In genomic region chr9:35078066-35078465, GRCh38 we compare ENCODE assay signal across 12 cellular contexts. TPM values are rescaled to one million over a fixed set of nuclear protein-coding genes. Genes with fewer than 3 reads are reported as not detected.
DNase-seq lines count a peak whose midpoint lies in the region; ATAC-seq, FAIRE-seq and TF ChIP-seq lines count a peak whose summit lies in the region.
"Had no signal": no experiment of that assay in that cellular context is flagged by ENCODE, and none has a peak within 500 bp of the region (broad histone marks: within the 10 kb centered on the region; RNA-seq: fewer than 3 reads in every experiment).

No MANE protein-coding gene starts in this region.

- H2AFZ ChIP-seq in IMR-90 (replicated peaks; ENCODE audit: low read length, poor library complexity) (no peak overlapping the region), astrocyte (ENCODE audit: low read depth, low read length) (no peak overlapping the region)

- CTCF ChIA-PET in IMR-90 (lab: Yijun Ruan, JAX), result no interaction called here

- H3K9me3 Mint-ChIP-seq in CD4-positive, CD25-positive, alpha-beta regulatory T cell, result no peaks in the 10 kb centered on the region
- H3K9me3 Mint-ChIP-seq in astrocyte (ENCODE audit: unreplicated experiment), result peaks cover 4% of the 10 kb centered on the region
- H3K9me3 Mint-ChIP-seq in naive thymus-derived CD8-positive, alpha-beta T cell, result no peaks in the 10 kb centered on the region

- H2AK9ac ChIP-seq in IMR-90 (replicated peaks; ENCODE audit: low read depth, low read length, poor library complexity), result peak overlapping the region; percentile 3

- H3K27me3 Mint-ChIP-seq in CD4-positive, CD25-positive, alpha-beta regulatory T cell, result no peaks in the 10 kb centered on the region
- H3K27me3 Mint-ChIP-seq in astrocyte (ENCODE audit: low read depth, unreplicated experiment), result no peaks in the 10 kb centered on the region
- no peaks in the 10 kb centered on the region for H3K27me3 Mint-ChIP-seq in naive thymus-derived CD8-positive, alpha-beta T cell

- no peak overlapping the region for H3K4ac ChIP-seq in IMR-90 (ENCODE audit: low read depth, low read length)

- H2BK15ac ChIP-seq in IMR-90 (ENCODE audit: low read depth, low read length), result no peak overlapping the region

- no peaks in the 10 kb centered on the region for H4K20me1 ChIP-seq in IMR-90 (ENCODE audit: insufficient read depth, low read length)
- peaks cover 8% of the 10 kb centered on the region for H4K20me1 ChIP-seq in astrocyte (ENCODE audit: insufficient read depth, low read length)

- no peak for TF ChIP-seq RAD21 in IMR-90 (IDR thresholded peaks at IDR 0.05; ENCODE audit: low read length)

- POLR2A ChIA-PET in IMR-90 (lab: Charles Lee; ENCODE audit: unreplicated experiment), result interaction anchor here (1.5 kb wide), 1 partner anchor 36 kb away, joined by 4 read pairs; no protein-coding TSS in a partner anchor
- POLR2A ChIA-PET in naive thymus-derived CD8-positive, alpha-beta T cell (lab: Charles Lee), result interaction anchor here (0.7 to 8.4 kb wide), 2 partner anchors 11 to 18 kb away, joined by 3 to 52 read pairs; partner anchors contain the start of gene PIGO

- no peak overlapping the region for H2BK5ac ChIP-seq in IMR-90 (ENCODE audit: low read depth, low read length, poor library complexity, severe bottlenecking)

- peaks cover 8% of the 10 kb centered on the region for H3K36me3 ChIP-seq in CD4-positive, CD25-positive, alpha-beta regulatory T cell (ENCODE audit: control insufficient read depth, insufficient read depth, low read length)
- H3K36me3 ChIP-seq in IMR-90 (ENCODE audit: control insufficient read depth, insufficient read depth, low read length) (no peaks in the 10 kb centered on the region; the same call in 1 of the 2 replicates), astrocyte (ENCODE audit: insufficient read depth, low read length) (peaks cover 8% of the 10 kb centered on the region), adrenal gland (replicated peaks in 1 of 2) (no peaks in the 10 kb centered on the region), H7 (replicated peaks; ENCODE audit: control insufficient read depth, insufficient read depth, low read length) (peaks cover 29% of the 10 kb centered on the region)

- H4K91ac ChIP-seq in IMR-90 (ENCODE audit: insufficient read depth, low read depth, low read length), result no peak overlapping the region

- H2BK120ac ChIP-seq in IMR-90 (ENCODE audit: low read depth, low read length), result no peak overlapping the region

- H2AK5ac ChIP-seq in IMR-90 (ENCODE audit: low read depth, low read length), result no peak overlapping the region

- in situ Hi-C loops in IMR-90 (cut with MboI; ENCODE audit: low sequenced_read_pairs), result no loop called here

- peaks cover 6 to 36% (median 19%) of the 10 kb centered on the region in 4 donors for H3K4me1 Mint-ChIP-seq in CD4-positive, CD25-positive, alpha-beta regulatory T cell
- peaks cover 5% of the 10 kb centered on the region for H3K4me1 Mint-ChIP-seq in astrocyte (ENCODE audit: low read depth, unreplicated experiment)
- peaks cover 13 to 31% (median 22%) of the 10 kb centered on the region in 4 donors for H3K4me1 Mint-ChIP-seq in naive thymus-derived CD8-positive, alpha-beta T cell

- no peak overlapping the region for H4K8ac ChIP-seq in IMR-90 (ENCODE audit: low read depth in 2 of 2, low read length in 2 of 2)

- H3K9me3 ChIP-seq in CD4-positive, CD25-positive, alpha-beta regulatory T cell (ENCODE audit: control insufficient read depth in 2 of 2, low read length in 2 of 2), result no peaks in the 10 kb centered on the region
- no peaks in the 10 kb centered on the region for H3K9me3 ChIP-seq in IMR-90 (ENCODE audit: control insufficient read depth, insufficient read depth, low read length)
- H3K9me3 ChIP-seq in astrocyte (ENCODE audit: insufficient read depth, low read depth, low read length), result no peaks in the 10 kb centered on the region
- no peaks in the 10 kb centered on the region for H3K9me3 ChIP-seq in adrenal gland (replicated peaks in 1 of 3)
- H3K9me3 ChIP-seq: spleen had no signal

- H3K9me1 ChIP-seq in IMR-90 (ENCODE audit: insufficient read depth, low read length), result peaks cover 16% of the 10 kb centered on the region

- TF ChIP-seq POLR2A in IMR-90 (IDR thresholded peaks at IDR 0.05; ENCODE audit: low read depth, low read length), result no peak
- no peak for TF ChIP-seq POLR2A in adrenal gland (IDR thresholded peaks at IDR 0.05)

- 80% methylated on average over 1 of the region's 4 CpGs; no CpG with 5 or more reads in 1 of the 2 experiments for whole genome bisulfite sequencing in IMR-90 (ENCODE audit: extremely low coverage in 2 of 2, insufficient read length in 1 of 2), 2 experiments
- 60 to 100% (median 70%) methylated on average over 1 to 4 of the region's 4 CpGs; no CpG with 5 or more reads in 1 of the 4 donors for WGBS in adrenal gland, 4 donors

- no peak overlapping the region for H3K14ac ChIP-seq in IMR-90 (replicated peaks; ENCODE audit: low read depth, low read length)

- H2BK20ac ChIP-seq in IMR-90 (ENCODE audit: low read depth, low read length), result no peak overlapping the region

- no peak overlapping the region for H4K5ac ChIP-seq in IMR-90 (ENCODE audit: low read depth, low read length)

- peak overlapping the region; percentile 45; the same call in 1 of the 2 replicates for H3K23ac ChIP-seq in IMR-90 (ENCODE audit: low read depth, low read length)

- peaks cover 26% of the 10 kb centered on the region for H3K4me1 ChIP-seq in CD4-positive, CD25-positive, alpha-beta regulatory T cell (ENCODE audit: control insufficient read depth, insufficient read depth, low read length, poor library complexity, severe bottlenecking)
- peaks cover 5% of the 10 kb centered on the region; the same call in 1 of the 2 replicates for H3K4me1 ChIP-seq in IMR-90 (ENCODE audit: control insufficient read depth, insufficient read depth, low read length)
- H3K4me1 ChIP-seq in astrocyte (ENCODE audit: insufficient read depth, low read length), result peaks cover 21% of the 10 kb centered on the region
- H3K4me1 ChIP-seq in adrenal gland (replicated peaks in 1 of 2), result peaks cover 8 to 12% of the 10 kb centered on the region in 2 donors

- peaks cover 31% of the 10 kb centered on the region for H3K79me2 ChIP-seq in astrocyte (ENCODE audit: insufficient read depth, low read length)

- TF ChIP-seq CTCF in IMR-90 (conservative IDR thresholded peaks at IDR 0.05; ENCODE audit: low read depth, low read length), result no peak
- no peak for TF ChIP-seq CTCF in astrocyte (IDR thresholded peaks at IDR 0.05; ENCODE audit: insufficient read depth, low read depth, low read length)
- TF ChIP-seq CTCF in adrenal gland (IDR thresholded peaks at IDR 0.05), result no peak

- dilution Hi-C loops in IMR-90 (cut with HindIII; ENCODE audit: low sequenced_read_pairs, unreplicated experiment), result no loop called here

- intact Hi-C loops in IMR-90 (cut with micrococcal nuclease) (loop anchor here (10.0 kb wide), 1 partner anchor 313 kb away; no protein-coding TSS in a partner anchor), adrenal gland (cut with DNase I) (no loop called here), cardiac septum (cut with DNase I) (loop anchor here (10.0 kb wide), 1 partner anchor 527 kb away; the partner anchor contains the start of gene TESK1)

- no peak overlapping the region for H3K4me3 ChIP-seq in CD4-positive, CD25-positive, alpha-beta regulatory T cell (ENCODE audit: low read depth, low read length)
- H3K4me3 ChIP-seq in IMR-90 (ENCODE audit: insufficient read depth, low read depth, low read length) (no peak overlapping the region), astrocyte (ENCODE audit: insufficient read depth, low read depth, low read length) (peak overlapping the region; percentile 80), adrenal gland (no peak overlapping the region), H7 (ENCODE audit: insufficient read depth, low read depth, low read length) (no peak overlapping the region)

- peak overlapping the region; percentile 95 to 96 (median 96) for H3K4me3 Mint-ChIP-seq in CD4-positive, CD25-positive, alpha-beta regulatory T cell
- peak overlapping the region; percentile 87 for H3K4me3 Mint-ChIP-seq in astrocyte (ENCODE audit: unreplicated experiment)
- peak overlapping the region in 9 of 10 donors; percentile 69 to 96 (median 94) for H3K4me3 Mint-ChIP-seq in naive thymus-derived CD8-positive, alpha-beta T cell

- no peak for FAIRE-seq in astrocyte (lab: Jason Lieb, UNC)

- H3K27ac ChIP-seq in CD4-positive, CD25-positive, alpha-beta regulatory T cell (ENCODE audit: insufficient read depth, low read length, poor library complexity, severe bottlenecking), result no peak overlapping the region
- H3K27ac ChIP-seq in IMR-90 (ENCODE audit: insufficient read depth, low read length) (no peak overlapping the region), astrocyte (ENCODE audit: low read depth, low read length) (no peak overlapping the region), adrenal gland (no peak overlapping the region)

- H3K36me3 Mint-ChIP-seq in CD4-positive, CD25-positive, alpha-beta regulatory T cell, result peaks cover 5% of the 10 kb centered on the region
- H3K36me3 Mint-ChIP-seq in astrocyte (ENCODE audit: low read depth, unreplicated experiment), result peaks cover 13% of the 10 kb centered on the region
- H3K36me3 Mint-ChIP-seq in naive thymus-derived CD8-positive, alpha-beta T cell, result peaks cover 0 to 3% (median 0%) of the 10 kb centered on the region in 3 donors

- no peak for ATAC-seq in CD4-positive, CD25-positive, alpha-beta regulatory T cell (ENCODE audit: low read depth in 2 of 2)
- ATAC-seq in IMR-90 (ENCODE audit: low read depth), result no peak
- no peak for ATAC-seq in naive thymus-derived CD8-positive, alpha-beta T cell
- ATAC-seq: activated CD4-positive, CD25-positive, alpha-beta regulatory T cell treated with anti-CD3 and anti-CD28 coated beads, Interleukin-2, amount 50 U/mL, for 24 hours had no signal

- no peak for DNase-seq in CD4-positive, CD25-positive, alpha-beta regulatory T cell
- DNase-seq in IMR-90 (no peak), astrocyte (ENCODE audit: low read depth) (no peak), NCI-H1092 treated with DMSO at 0.1 percent for 48 hours (lab: John Stamatoyannopoulos, UW) (no peak), adrenal gland (no peak), H7 (no peak), cardiac septum (ENCODE audit: low spot score) (no peak)
- no peak for DNase-seq in naive thymus-derived CD8-positive, alpha-beta T cell
- DNase-seq: islet precursor cell, NCI-H446 treated with DMSO at 0.1 percent for 48 hours, spleen had no signal

- H3K9ac ChIP-seq in IMR-90 (ENCODE audit: low read depth, low read length) (peak overlapping the region; percentile 8), astrocyte (ENCODE audit: low read length) (peak overlapping the region; percentile 85)

- peaks cover 14 to 48% of the 10 kb centered on the region in 2 experiments; a peak in 3 of 4 replicates for H3K79me1 ChIP-seq in IMR-90 (ENCODE audit: low read depth in 1 of 2, low read length in 2 of 2)

- no peak overlapping the region for H3K56ac ChIP-seq in IMR-90 (ENCODE audit: extremely low read depth, insufficient read depth, low read length)

- BruUV-seq in IMR-90 (replicated peaks; lab: Mats Ljungman, UMichigan), result no TSS peak

- H3K18ac ChIP-seq in IMR-90 (ENCODE audit: low read depth, low read length), result no peak overlapping the region

- no peaks in the 10 kb centered on the region for H3K27me3 ChIP-seq in CD4-positive, CD25-positive, alpha-beta regulatory T cell (ENCODE audit: control insufficient read depth, insufficient read depth, low read length)
- H3K27me3 ChIP-seq in IMR-90 (ENCODE audit: control insufficient read depth, insufficient read depth, low read length) (no peaks in the 10 kb centered on the region), astrocyte (ENCODE audit: insufficient read depth, low read length) (no peaks in the 10 kb centered on the region), adrenal gland (no peaks in the 10 kb centered on the region), H7 (ENCODE audit: control insufficient read depth, insufficient read depth, low read length) (no peaks in the 10 kb centered on the region)
- H3K27me3 ChIP-seq: spleen had no signal

- H3K4me2 ChIP-seq in IMR-90 (ENCODE audit: low read depth, low read length) (0 out of 2 replicates have a peak overlapping the region, but pooled peaks have one; percentile 8), astrocyte (ENCODE audit: low read length) (peak overlapping the region; percentile 98)

- peak overlapping the region in 2 of 3 donors; percentile 32 to 53 for H3K27ac Mint-ChIP-seq in CD4-positive, CD25-positive, alpha-beta regulatory T cell
- H3K27ac Mint-ChIP-seq in astrocyte (ENCODE audit: unreplicated experiment), result no peak overlapping the region
- peak overlapping the region in 2 of 10 donors; percentile 39 to 51 for H3K27ac Mint-ChIP-seq in naive thymus-derived CD8-positive, alpha-beta T cell

RNA-seq across cellular contexts. Expression of gene FANCG, which starts 1.7 kb away (rescaled TPM):
- 23.7 TPM for total RNA-seq in CD4-positive, CD25-positive, alpha-beta regulatory T cell
- polyA plus RNA-seq in CD4-positive, CD25-positive, alpha-beta regulatory T cell, result 10 to 100 TPM in 2 of 4 donors, 1 to 10 TPM in 2; 8.6 to 12.8 (median 9.6) TPM
- total RNA-seq in IMR-90 (2012; rRNA removed) (13.9 and 16.1 TPM in 2 replicates), astrocyte (11.0 and 14.1 TPM in 2 replicates), adrenal gland (10 to 100 TPM in 6 of 8 donors, 1 to 10 TPM in 2; 7.6 to 28.2 (median 12.1) TPM), cardiac septum (5.6 TPM)
- polyA plus RNA-seq in IMR-90 (2012; rRNA removed) (19.3 and 20.4 TPM in 2 replicates), adrenal gland (10 to 100 TPM in 2 of 3 donors, 1 to 10 TPM in 1; 5.5 to 31.2 (median 26.5) TPM)
- polyA plus RNA-seq in IMR-90 (2012; cell fraction: cytosol; rRNA removed), result 7.4 and 21.5 TPM in 2 replicates
- 58.3 and 59.6 TPM in 2 replicates for polyA plus RNA-seq in IMR-90 (2012; cell fraction: nucleus; rRNA removed; ENCODE audit: low replicate concordance)
- 10 to 100 TPM; 23.6 to 27.9 TPM for total RNA-seq in naive thymus-derived CD8-positive, alpha-beta T cell
- 1 to 10 TPM; 4.4 to 9.3 (median 5.9) TPM for polyA plus RNA-seq in naive thymus-derived CD8-positive, alpha-beta T cell
- 87.1 and 89.6 TPM in 2 replicates for total RNA-seq in H7 (2014; rRNA removed; shearing (Covaris generic))

RNA-seq across cellular contexts. Expression of gene VCP, which starts 5.6 kb away (rescaled TPM):
- 259 TPM for total RNA-seq in CD4-positive, CD25-positive, alpha-beta regulatory T cell
- polyA plus RNA-seq in CD4-positive, CD25-positive, alpha-beta regulatory T cell, result 100 to 1,000 TPM; 205 to 260 (median 237) TPM
- 492 and 516 TPM in 2 replicates for total RNA-seq in IMR-90 (2012; rRNA removed)
- 291 and 292 TPM in 2 replicates for polyA plus RNA-seq in IMR-90 (2012; rRNA removed)
- polyA plus RNA-seq in IMR-90 (2012; cell fraction: cytosol; rRNA removed), result 120 and 175 TPM in 2 replicates
- polyA plus RNA-seq in IMR-90 (2012; cell fraction: nucleus; rRNA removed; ENCODE audit: low replicate concordance), result 208 and 316 TPM in 2 replicates
- total RNA-seq in astrocyte, result 366 and 390 TPM in 2 replicates
- total RNA-seq in naive thymus-derived CD8-positive, alpha-beta T cell, result 100 to 1,000 TPM; 172 to 177 TPM
- polyA plus RNA-seq in naive thymus-derived CD8-positive, alpha-beta T cell, result 100 to 1,000 TPM; 136 to 152 (median 142) TPM
- 100 to 1,000 TPM; 193 to 398 (median 251) TPM for total RNA-seq in adrenal gland
- 100 to 1,000 TPM in 1 of 3 donors, 10 to 100 TPM in 2; 65.1 to 393 (median 73.9) TPM for polyA plus RNA-seq in adrenal gland
- 509 and 709 TPM in 2 replicates for total RNA-seq in H7 (2014; rRNA removed; shearing (Covaris generic))
- 309 TPM for total RNA-seq in cardiac septum

RNA-seq across cellular contexts. Expression of gene PIGO, which starts 18.3 kb away (rescaled TPM):
- total RNA-seq in CD4-positive, CD25-positive, alpha-beta regulatory T cell, result 18.3 TPM
- 10 to 100 TPM; 22.0 to 31.5 (median 26.4) TPM for polyA plus RNA-seq in CD4-positive, CD25-positive, alpha-beta regulatory T cell
- total RNA-seq in IMR-90 (2012; rRNA removed) (8.1 and 9.3 TPM in 2 replicates), astrocyte (19.7 and 20.8 TPM in 2 replicates), adrenal gland (10 to 100 TPM; 21.3 to 37.4 (median 32.4) TPM), cardiac septum (9.3 TPM)
- polyA plus RNA-seq in IMR-90 (2012; rRNA removed) (17.9 and 18.2 TPM in 2 replicates), adrenal gland (10 to 100 TPM; 24.4 to 28.4 (median 24.9) TPM)
- polyA plus RNA-seq in IMR-90 (2012; cell fraction: cytosol; rRNA removed), result 12.1 and 14.7 TPM in 2 replicates
- 44.2 and 48.5 TPM in 2 replicates for polyA plus RNA-seq in IMR-90 (2012; cell fraction: nucleus; rRNA removed; ENCODE audit: low replicate concordance)
- 10 to 100 TPM; 32.6 to 36.1 TPM for total RNA-seq in naive thymus-derived CD8-positive, alpha-beta T cell
- 10 to 100 TPM; 23.0 to 26.2 (median 23.3) TPM for polyA plus RNA-seq in naive thymus-derived CD8-positive, alpha-beta T cell
- total RNA-seq in H7 (2014; rRNA removed; shearing (Covaris generic)), result 29.6 and 29.8 TPM in 2 replicates

RNA-seq across cellular contexts. Expression of gene STOML2, which starts 24.9 kb away (rescaled TPM):
- 35.7 TPM for total RNA-seq in CD4-positive, CD25-positive, alpha-beta regulatory T cell
- polyA plus RNA-seq in CD4-positive, CD25-positive, alpha-beta regulatory T cell, result 100 to 1,000 TPM in 1 of 4 donors, 10 to 100 TPM in 3; 87.6 to 107 (median 93.7) TPM
- 232 and 250 TPM in 2 replicates for total RNA-seq in IMR-90 (2012; rRNA removed)
- polyA plus RNA-seq in IMR-90 (2012; rRNA removed), result 177 and 179 TPM in 2 replicates
- 166 and 206 TPM in 2 replicates for polyA plus RNA-seq in IMR-90 (2012; cell fraction: cytosol; rRNA removed)
- 101 and 114 TPM in 2 replicates for polyA plus RNA-seq in IMR-90 (2012; cell fraction: nucleus; rRNA removed; ENCODE audit: low replicate concordance)
- total RNA-seq in astrocyte, result 83.1 and 85.1 TPM in 2 replicates
- 10 to 100 TPM; 47.3 to 53.0 TPM for total RNA-seq in naive thymus-derived CD8-positive, alpha-beta T cell
- polyA plus RNA-seq in naive thymus-derived CD8-positive, alpha-beta T cell, result 10 to 100 TPM; 86.7 to 93.9 (median 88.9) TPM
- 100 to 1,000 TPM; 132 to 159 (median 142) TPM for total RNA-seq in adrenal gland
- 100 to 1,000 TPM in 1 of 3 donors, 10 to 100 TPM in 2; 47.9 to 105 (median 69.2) TPM for polyA plus RNA-seq in adrenal gland
- 211 and 244 TPM in 2 replicates for total RNA-seq in H7 (2014; rRNA removed; shearing (Covaris generic))
- 95.2 TPM for total RNA-seq in cardiac septum

RNA-seq across cellular contexts. Expression of gene ATOSB, which starts 37.6 kb away (rescaled TPM):
- 7.2 TPM for total RNA-seq in CD4-positive, CD25-positive, alpha-beta regulatory T cell
- polyA plus RNA-seq in CD4-positive, CD25-positive, alpha-beta regulatory T cell, result 1 to 10 TPM; 2.1 to 5.1 (median 3.5) TPM
- 12.0 and 13.3 TPM in 2 replicates for total RNA-seq in IMR-90 (2012; rRNA removed)
- polyA plus RNA-seq in IMR-90 (2012; rRNA removed), result 37.7 and 40.2 TPM in 2 replicates
- 26.8 and 29.7 TPM in 2 replicates for polyA plus RNA-seq in IMR-90 (2012; cell fraction: cytosol; rRNA removed)
- polyA plus RNA-seq in IMR-90 (2012; cell fraction: nucleus; rRNA removed; ENCODE audit: low replicate concordance), result 47.1 and 62.1 TPM in 2 replicates
- 68.9 and 76.9 TPM in 2 replicates for total RNA-seq in astrocyte
- 1 to 10 TPM; 5.4 to 5.7 TPM for total RNA-seq in naive thymus-derived CD8-positive, alpha-beta T cell
- 1 to 10 TPM; 1.6 to 2.9 (median 2.6) TPM for polyA plus RNA-seq in naive thymus-derived CD8-positive, alpha-beta T cell
- 10 to 100 TPM; 12.1 to 20.4 (median 16.4) TPM for total RNA-seq in adrenal gland
- polyA plus RNA-seq in adrenal gland, result 10 to 100 TPM; 18.3 to 51.2 (median 25.3) TPM
- total RNA-seq in H7 (2014; rRNA removed; shearing (Covaris generic)), result 9.4 and 13.9 TPM in 2 replicates
- total RNA-seq in cardiac septum, result 20.0 TPM

Comparison
In these comparisons a context has a peak if more than half of its experiments do, and no peak if none do; other contexts are left out.
1. intact Hi-C loops: an anchor here in IMR-90 (10.0 kb wide) and cardiac septum (10.0 kb wide); none called in adrenal gland.